Comparison of ENCODE assay signal across 8 cellular contexts in the genomic region with DNA sequence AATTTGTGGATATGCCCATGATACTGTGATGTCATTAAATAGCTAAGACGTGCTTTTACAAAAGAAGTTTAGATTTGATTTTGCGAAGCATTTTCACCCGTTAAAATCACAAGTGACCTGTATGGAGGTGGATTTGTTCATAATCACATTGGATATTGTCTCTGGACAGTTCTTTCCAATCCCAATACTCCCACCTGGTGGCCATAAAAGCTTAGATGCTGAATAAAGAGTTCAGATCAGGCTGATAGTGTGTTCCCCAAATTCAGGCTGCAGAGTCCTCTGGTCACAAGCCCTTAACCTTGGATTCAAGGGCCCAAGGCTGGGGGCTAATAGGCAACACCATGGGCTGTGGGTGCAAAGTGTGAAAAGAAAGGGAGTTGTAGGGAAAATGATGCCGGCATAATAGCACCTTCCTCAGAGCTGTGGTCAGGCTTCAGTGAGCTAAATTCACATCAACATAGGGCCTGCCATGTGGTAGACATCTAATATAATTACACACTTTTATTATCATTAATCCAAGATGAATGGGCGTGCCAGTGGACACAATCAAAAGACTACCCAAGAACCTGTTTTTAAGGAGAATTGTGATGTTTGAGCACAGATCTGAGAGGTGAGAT. TPM values are rescaled to one million over a fixed set of nuclear protein-coding genes. Genes with fewer than 3 reads are reported as not detected.
DNase-seq lines count a peak whose midpoint lies in the region; ATAC-seq and TF ChIP-seq lines count a peak whose summit lies in the region.

No MANE protein-coding gene starts in this region.

- H3K9me3 Mint-ChIP-seq in natural killer cell: no peaks in the 10 kb centered on the region
- no peaks in the 10 kb centered on the region for H3K9me3 Mint-ChIP-seq in natural killer cell treated with Interleukin-12 subunit alpha and Interleukin-12 subunit beta and Interleukin-15 and Interleukin-18, amount 100 ng/mL, for 72 hours

- in situ Hi-C loops in SK-MEL-5 (cut with HindIII; ENCODE audit: low pct_unique_long_range_greater_than_20kb, low sequenced_read_pairs): no loop called here

- peaks cover 12 to 14% of the 10 kb centered on the region in 2 donors for H3K27me3 Mint-ChIP-seq in natural killer cell (ENCODE audit: low read depth in 2 of 2)
- peaks cover 27 to 28% of the 10 kb centered on the region in 2 donors for H3K27me3 Mint-ChIP-seq in natural killer cell treated with Interleukin-12 subunit alpha and Interleukin-12 subunit beta and Interleukin-15 and Interleukin-18, amount 100 ng/mL, for 72 hours

- peak; percentile 33 for TF ChIP-seq CTCF in natural killer cell (IDR thresholded peaks at IDR 0.05)
- peak in 2 of 3 donors; percentile 30 for TF ChIP-seq CTCF in ovary (IDR thresholded peaks at IDR 0.05)

- H3K4me1 Mint-ChIP-seq in natural killer cell: no peaks in the 10 kb centered on the region
- no peaks in the 10 kb centered on the region for H3K4me1 Mint-ChIP-seq in natural killer cell treated with Interleukin-12 subunit alpha and Interleukin-12 subunit beta and Interleukin-15 and Interleukin-18, amount 100 ng/mL, for 72 hours (ENCODE audit: low read depth in 2 of 2)

- H3K27ac ChIP-seq in ovary: no peak overlapping the region

- intact Hi-C loops in natural killer cell (cut with micrococcal nuclease) (no loop called here), ovary (cut with DNase I) (loop anchor here in 3 of 4 donors (10.0 kb wide), 2 partner anchors 62 to 362 kb away; no protein-coding TSS in a partner anchor)

- no peak overlapping the region for H3K27ac Mint-ChIP-seq in natural killer cell
- H3K27ac Mint-ChIP-seq in natural killer cell treated with Interleukin-12 subunit alpha and Interleukin-12 subunit beta and Interleukin-15 and Interleukin-18, amount 100 ng/mL, for 72 hours: no peak overlapping the region

- DNase-seq in natural killer cell (no peak), SK-MEL-5 (ENCODE audit: low read depth, low spot score) (peak; percentile 74), erythroblast (lab: John Stamatoyannopoulos, UW) (peak; percentile 54 to 72), ovary (peak in 2 of 5 donors; percentile 18 to 32), ureter (ENCODE audit: low spot score) (no peak)
- no peak for DNase-seq in natural killer cell treated with Interleukin-12 subunit alpha and Interleukin-12 subunit beta and Interleukin-15 and Interleukin-18, amount 100 ng/mL, for 72 hours (ENCODE audit: low spot score)

- no peaks in the 10 kb centered on the region for H3K27me3 ChIP-seq in ovary

- H3K4me1 ChIP-seq in ovary (ENCODE audit: insufficient read depth): no peaks in the 10 kb centered on the region

- 61 to 71% (median 63%) methylated on average over 5 of the region's 5 CpGs for WGBS in ovary, 3 donors

- no peaks in the 10 kb centered on the region for H3K36me3 ChIP-seq in ovary

- TF ChIP-seq POLR2A in erythroblast (IDR thresholded peaks at IDR 0.05; ENCODE audit: low read length) (no peak), ovary (IDR thresholded peaks at IDR 0.05) (no peak)

- ATAC-seq in natural killer cell (peak in 1 of 3 donors; percentile 35), HG03432 (IDR thresholded peaks at IDR 0.05; ENCODE audit: unreplicated experiment) (peak; percentile 57), GM21528 (IDR thresholded peaks at IDR 0.05; ENCODE audit: low FRiP score, unreplicated experiment) (no peak)
- ATAC-seq in natural killer cell treated with Interleukin-12 subunit alpha and Interleukin-12 subunit beta and Interleukin-15 and Interleukin-18, amount 100 ng/mL, for 72 hours: no peak

- H3K4me3 ChIP-seq in ovary: no peak overlapping the region

- H3K9me3 ChIP-seq in ovary: no peaks in the 10 kb centered on the region

- TF ChIP-seq EP300 in ovary (IDR thresholded peaks at IDR 0.05): no peak

- no peaks in the 10 kb centered on the region for H3K36me3 Mint-ChIP-seq in natural killer cell
- no peaks in the 10 kb centered on the region for H3K36me3 Mint-ChIP-seq in natural killer cell treated with Interleukin-12 subunit alpha and Interleukin-12 subunit beta and Interleukin-15 and Interleukin-18, amount 100 ng/mL, for 72 hours

- no peak overlapping the region for H3K4me3 Mint-ChIP-seq in natural killer cell
- no peak overlapping the region for H3K4me3 Mint-ChIP-seq in natural killer cell treated with Interleukin-12 subunit alpha and Interleukin-12 subunit beta and Interleukin-15 and Interleukin-18, amount 100 ng/mL, for 72 hours

RNA-seq across cellular contexts. Expression of a gene that starts 28.1 kb away (rescaled TPM):
- total RNA-seq in natural killer cell (not detected), ovary (under 1 TPM in 2 of 7 donors, not detected in 5; 0.23 to 0.27 TPM), ureter (not detected)
- not detected for total RNA-seq in natural killer cell treated with Interleukin-12 subunit alpha and Interleukin-12 subunit beta and Interleukin-15 and Interleukin-18, amount 100 ng/mL, for 72 hours
- not detected in 2 replicates for total RNA-seq in SK-MEL-5 (2014; rRNA removed; shearing (Covaris generic))
- 0.04 TPM in 1 of 2 replicates, not detected in the other for polyA plus RNA-seq in SK-MEL-5 (2015; cell fraction: cytosol; rRNA removed)
- not detected in 2 replicates for polyA plus RNA-seq in SK-MEL-5 (2015; cell fraction: nucleus; rRNA removed)
- polyA plus RNA-seq in ovary: under 1 TPM; 0.11 to 0.40 TPM

RNA-seq across cellular contexts. Expression of a gene that starts 40.1 kb away (rescaled TPM):
- total RNA-seq in natural killer cell: 10 to 100 TPM; 24.9 to 74.4 (median 33.1) TPM
- 10 to 100 TPM; 33.8 to 77.9 TPM for total RNA-seq in natural killer cell treated with Interleukin-12 subunit alpha and Interleukin-12 subunit beta and Interleukin-15 and Interleukin-18, amount 100 ng/mL, for 72 hours
- total RNA-seq in SK-MEL-5 (2014; rRNA removed; shearing (Covaris generic)): 1,224 and 1,287 TPM in 2 replicates
- 932 and 1,082 TPM in 2 replicates for polyA plus RNA-seq in SK-MEL-5 (2015; cell fraction: cytosol; rRNA removed)
- polyA plus RNA-seq in SK-MEL-5 (2015; cell fraction: nucleus; rRNA removed): 799 and 1,073 TPM in 2 replicates
- 100 to 1,000 TPM; 130 to 296 (median 261) TPM for total RNA-seq in ovary
- 100 to 1,000 TPM; 238 to 859 TPM for polyA plus RNA-seq in ovary
- total RNA-seq in ureter: 141 TPM

Comparison
In these comparisons a context has a peak if more than half of its experiments do, and no peak if none do; other contexts are left out.
1. DNase-seq: peak in SK-MEL-5 (single experiment) and erythroblast (2 of 2); none in natural killer cell (single experiment), natural killer cell treated with Interleukin-12 subunit alpha and Interleukin-12 subunit beta and Interleukin-15 and Interleukin-18, amount 100 ng/mL, for 72 hours (single experiment) and ureter (single experiment).